Comparison of ENCODE assay signal across 8 cellular contexts in genomic region chr19:12681074-12681987, GRCh38.
DNase-seq lines count a peak whose midpoint lies in the region; ATAC-seq lines count a peak whose summit lies in the region.

Gene DHPS, minus strand, starts transcription at chr19:12681880. Its CDS starts 114 bp downstream, at chr19:12681766.

- ATAC-seq in HG03457 (IDR thresholded peaks at IDR 0.05; ENCODE audit: unreplicated experiment) = peak; percentile 49

- DNase-seq in Ammon's horn (ENCODE audit: low spot score) (peak; percentile 95), GM19238 (ENCODE audit: insufficient read length, low spot score) (peak; percentile 93), NCI-H524 treated with DMSO at 0.1 percent for 48 hours (lab: John Stamatoyannopoulos, UW) (peak; percentile 99), kidney tubule cell (ENCODE audit: low spot score) (peak; percentile 97)
- DNase-seq in activated CD4-positive, alpha-beta T cell treated with anti-CD3 and anti-CD28 coated beads for 4 hours = peak; percentile 88 to 92
- peak; percentile 66 to 86 (median 76) for DNase-seq in stimulated activated CD4-positive, alpha-beta T cell treated with anti-CD3 and anti-CD28 coated beads, Interleukin-1b, Interleukin-23, amount 100 ng/mL, for 24 hours (ENCODE audit: low read depth in 4 of 4, low spot score in 1 of 4)

- H3K27ac ChIP-seq in cingulate gyrus (ENCODE audit: low read depth, low read length) = peak within 1 kb of the TSS; percentile 85

Comparison
In these comparisons a context has a peak if more than half of its experiments do, and no peak if none do; other contexts are left out.
1. Peak in every context shown above with its lines: DNase-seq, ATAC-seq and H3K27ac ChIP-seq.